Comparison of ENCODE assay signal across 6 cellular contexts in the genomic region with DNA sequence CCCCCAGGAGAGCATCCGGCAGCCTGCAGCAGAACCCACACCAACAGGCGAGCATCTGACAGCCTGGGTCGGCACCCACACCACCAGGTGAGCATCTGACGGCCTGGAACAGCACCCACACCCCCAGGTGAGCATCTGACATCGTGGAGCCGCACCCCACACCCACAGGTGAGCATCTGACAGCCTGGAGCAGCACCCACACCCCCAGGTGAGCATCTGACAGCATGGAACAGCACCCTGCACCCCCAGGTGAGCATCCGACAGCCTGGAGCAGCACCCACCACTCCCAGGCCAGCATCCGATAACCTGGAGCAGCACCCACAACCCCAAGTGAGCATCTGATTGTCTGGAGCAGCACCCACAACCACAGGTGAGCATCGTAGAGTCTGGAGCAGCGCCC. TPM values are rescaled to one million over a fixed set of nuclear protein-coding genes. Genes with fewer than 3 reads are reported as not detected.
"Had no signal": no experiment of that assay in that cellular context is flagged by ENCODE, and none has a peak within 500 bp of the region (broad histone marks: within the 10 kb centered on the region; RNA-seq: fewer than 3 reads in every experiment).

No MANE protein-coding gene starts in this region.

RNA-seq across cellular contexts. Expression of gene MMEL1, which starts 43.9 kb away (rescaled TPM):
- total RNA-seq: ascending aorta, astrocyte, body of pancreas, bronchial epithelial cell, cardiac muscle cell, cardiac septum had no signal
- polyA plus RNA-seq: cardiac muscle cell had no signal
